1 cellular context compared by ENCODE assay signal in genomic region chr9:12863624-12864023, GRCh38.
A peak's percentile ranks its signal among the peaks of the same experiment; 100 is the strongest.
TF ChIP-seq lines count a peak whose summit lies in the region.

No MANE protein-coding gene starts in this region.

TF ChIP-seq in SK-N-SH treated with all-trans-retinoic acid at 6 μM for 48 hours, 23 proteins besides CTCF, POLR2A, EP300 and RAD21 (continued from another document):
- TF ChIP-seq TSHZ2 (CRISPR knock-in tag; IDR thresholded peaks at IDR 0.05), result peak; percentile 77
- no peak for TF ChIP-seq ZNF565 (CRISPR knock-in tag; conservative IDR thresholded peaks at IDR 0.05; ENCODE audit: low read depth)
- no peak for TF ChIP-seq ESRRG (CRISPR knock-in tag; IDR thresholded peaks at IDR 0.05)
- TF ChIP-seq ARNTL (CRISPR knock-in tag; IDR thresholded peaks at IDR 0.05; ENCODE audit: borderline replicate concordance, low read depth), result no peak
- TF ChIP-seq BACH2 (CRISPR knock-in tag; IDR thresholded peaks at IDR 0.05; ENCODE audit: borderline replicate concordance), result no peak
- TF ChIP-seq OSR1 (CRISPR knock-in tag; IDR thresholded peaks at IDR 0.05), result no peak
- TF ChIP-seq ZFP30 (CRISPR knock-in tag; IDR thresholded peaks at IDR 0.05), result no peak
- no peak for TF ChIP-seq RARB (CRISPR knock-in tag; IDR thresholded peaks at IDR 0.05)
- TF ChIP-seq CSDC2 (CRISPR knock-in tag; IDR thresholded peaks at IDR 0.05), result no peak
